8 cellular contexts compared by ENCODE assay signal in genomic region chr22:37051629-37052385, GRCh38. TPM values are rescaled to one million over a fixed set of nuclear protein-coding genes. Genes with fewer than 3 reads are reported as not detected.
DNase-seq lines count a peak whose midpoint lies in the region; ATAC-seq and TF ChIP-seq lines count a peak whose summit lies in the region.

KCTD17 (plus strand) TSS chr22:37051742; CDS start chr22:37051761, 19 bp downstream.

- no peaks in the 10 kb centered on the region for H3K9me3 ChIP-seq in DND-41 (ENCODE audit: insufficient read depth, low read length, severe bottlenecking)
- no peaks in the 10 kb centered on the region for H3K9me3 ChIP-seq in ectodermal cell (ENCODE audit: control insufficient read depth, low read length)
- H3K9me3 ChIP-seq in lung (ENCODE audit: control insufficient read depth in 2 of 2, insufficient read depth in 1 of 2, low read length in 1 of 2) = no peaks in the 10 kb centered on the region

- peak within 1 kb of the TSS; percentile 88 for H3K9ac ChIP-seq in DND-41 (ENCODE audit: low read depth, low read length)

- H3K4me1 ChIP-seq in DND-41 (ENCODE audit: insufficient read depth, low read length) (peaks cover 29% of the 10 kb centered on the region), ectodermal cell (ENCODE audit: control insufficient read depth, insufficient read depth, low read length) (peaks cover 3% of the 10 kb centered on the region), lung (ENCODE audit: control insufficient read depth in 2 of 2, insufficient read depth in 2 of 2, low read length in 2 of 2) (peaks cover 0 to 5% of the 10 kb centered on the region in 2 donors)

- TF ChIP-seq CTCF in DND-41 (IDR thresholded peaks at IDR 0.05; ENCODE audit: borderline replicate concordance, extremely low read depth, low read length, poor library complexity, severe bottlenecking) (peak; percentile 52), lung (IDR thresholded peaks at IDR 0.05; ENCODE audit: control extremely low read depth, extremely low read depth) (no peak)

- CTCF ChIA-PET in activated CD4-positive, alpha-beta memory T cell treated with anti-CD3 and anti-CD28 coated beads, Interleukin-2, amount 10 ng/mL, durations not matched to agents 7 days and 5 days (lab: Charles Lee) = interaction anchor here (0.6 to 2.4 kb wide), 9 partner anchors 9 to 187 kb away, joined by 3 to 9 read pairs (median 3); no protein-coding TSS in a partner anchor

- no peaks in the 10 kb centered on the region for H3K27me3 ChIP-seq in DND-41 (ENCODE audit: insufficient read depth, low read length, poor library complexity)
- H3K27me3 ChIP-seq in ectodermal cell (ENCODE audit: control insufficient read depth, insufficient read depth, low read length, poor library complexity, severe bottlenecking) = peaks cover 8% of the 10 kb centered on the region
- no peaks in the 10 kb centered on the region for H3K27me3 ChIP-seq in lung (ENCODE audit: control insufficient read depth, insufficient read depth)

- H3K79me2 ChIP-seq in DND-41 (ENCODE audit: insufficient read depth, low read length) = peaks cover 5% of the 10 kb centered on the region; the same call in 1 of the 2 replicates

- peak within 1 kb of the TSS; percentile 71 for H3K27ac ChIP-seq in DND-41 (ENCODE audit: low read length)
- no peak within 1 kb of the TSS for H3K27ac ChIP-seq in ectodermal cell (ENCODE audit: insufficient read depth, low read depth, low read length, poor library complexity, severe bottlenecking)
- no peak within 1 kb of the TSS for H3K27ac ChIP-seq in lung (ENCODE audit: low read depth in 1 of 2, low read length in 1 of 2)

- H3K27ac Mint-ChIP-seq in activated CD4-positive, alpha-beta memory T cell treated with anti-CD3 and anti-CD28 coated beads, Interleukin-2, amount 10 ng/mL, durations not matched to agents 7 days and 5 days = peak within 1 kb of the TSS; percentile 44

- H3K4me3 ChIP-seq in DND-41 (ENCODE audit: low read depth in 1 of 2, low read length in 2 of 2) (peak within 1 kb of the TSS; percentile 85 to 93), ectodermal cell (ENCODE audit: insufficient read depth, low read depth, low read length) (peak within 1 kb of the TSS; percentile 84), lung (peak within 1 kb of the TSS; percentile 70)

- H3K4me2 ChIP-seq in DND-41 (ENCODE audit: insufficient read depth, low read length) = peak within 1 kb of the TSS; percentile 97

- H3K36me3 Mint-ChIP-seq in activated CD4-positive, alpha-beta memory T cell treated with anti-CD3 and anti-CD28 coated beads, Interleukin-2, amount 10 ng/mL, durations not matched to agents 7 days and 5 days (ENCODE audit: low read depth) = peaks cover 16% of the 10 kb centered on the region

- ATAC-seq in DND-41 (ENCODE audit: insufficient read depth, low read depth) (peak; percentile 100), lung (ENCODE audit: insufficient read depth, low FRiP score) (peak; percentile 80), GM19351 (IDR thresholded peaks at IDR 0.05; ENCODE audit: unreplicated experiment) (no peak)

- peak within 1 kb of the TSS; percentile 94 for H2AFZ ChIP-seq in DND-41 (ENCODE audit: low read depth, low read length)

- no peaks in the 10 kb centered on the region; the same call in 1 of the 2 replicates for H4K20me1 ChIP-seq in DND-41 (ENCODE audit: insufficient read depth, low read length)

- H3K4me3 Mint-ChIP-seq in activated CD4-positive, alpha-beta memory T cell treated with anti-CD3 and anti-CD28 coated beads, Interleukin-2, amount 10 ng/mL, durations not matched to agents 7 days and 5 days = peak within 1 kb of the TSS; percentile 74

- no peaks in the 10 kb centered on the region for H3K9me3 Mint-ChIP-seq in activated CD4-positive, alpha-beta memory T cell treated with anti-CD3 and anti-CD28 coated beads, Interleukin-2, amount 10 ng/mL, durations not matched to agents 7 days and 5 days

- POLR2A ChIA-PET in activated CD4-positive, alpha-beta memory T cell treated with anti-CD3 and anti-CD28 coated beads, Interleukin-2, amount 10 ng/mL, durations not matched to agents 7 days and 5 days (lab: Charles Lee) = interaction anchor here (0.6 to 1.8 kb wide), 11 partner anchors 9 to 523 kb away, joined by 3 to 9 read pairs (median 4); partner anchors contain the start of genes EIF3D, IFT27 and RAC2

- peak; percentile 74 for DNase-seq in DND-41
- DNase-seq in HCEC 1CT = peak; percentile 58
- DNase-seq in NCI-H226 = peak; percentile 58
- peak; percentile 84 for DNase-seq in activated CD4-positive, alpha-beta memory T cell treated with anti-CD3 and anti-CD28 coated beads, Interleukin-2, amount 10 ng/mL, durations not matched to agents 7 days and 5 days
- peak; percentile 50 for DNase-seq in lung (ENCODE audit: low spot score)
- DNase-seq in stimulated activated CD4-positive, alpha-beta T cell treated with anti-CD3 and anti-CD28 coated beads, TNF-alpha, amount 100 ng/mL, for 1 hour (ENCODE audit: low read depth in 3 of 3, low spot score in 1 of 3) = peak; percentile 22 to 64 (median 54)

- peaks cover 20% of the 10 kb centered on the region for H3K4me1 Mint-ChIP-seq in activated CD4-positive, alpha-beta memory T cell treated with anti-CD3 and anti-CD28 coated beads, Interleukin-2, amount 10 ng/mL, durations not matched to agents 7 days and 5 days

- no peaks in the 10 kb centered on the region for H3K27me3 Mint-ChIP-seq in activated CD4-positive, alpha-beta memory T cell treated with anti-CD3 and anti-CD28 coated beads, Interleukin-2, amount 10 ng/mL, durations not matched to agents 7 days and 5 days

- 5% methylated on average over 76 of the region's 76 CpGs for WGBS in ectodermal cell, 2 experiments
- 4 to 7% methylated on average over 60 to 76 of the region's 76 CpGs for WGBS in lung, 2 donors

- H3K36me3 ChIP-seq in DND-41 (ENCODE audit: insufficient read depth, low read length) = peaks cover 36% of the 10 kb centered on the region
- H3K36me3 ChIP-seq in ectodermal cell (ENCODE audit: control insufficient read depth, insufficient read depth, low read length) = no peaks in the 10 kb centered on the region
- peaks cover 0 to 7% of the 10 kb centered on the region in 2 donors for H3K36me3 ChIP-seq in lung (ENCODE audit: control insufficient read depth in 2 of 2, insufficient read depth in 2 of 2, low read length in 2 of 2)

RNA-seq across cellular contexts. Expression of gene KCTD17, which starts in this region (rescaled TPM):
- 10 to 100 TPM; 34.5 to 36.3 TPM for total RNA-seq in activated CD4-positive, alpha-beta memory T cell treated with anti-CD3 and anti-CD28 coated beads, Interleukin-2, amount 10 ng/mL, durations not matched to agents 7 days and 5 days
- 63.9 TPM for polyA plus RNA-seq in ectodermal cell (2013, experiment 1 of 4)
- polyA plus RNA-seq in ectodermal cell (2013, experiment 2 of 4) = 62.3 TPM
- 51.2 TPM for polyA plus RNA-seq in ectodermal cell (2013, experiment 3 of 4)
- polyA plus RNA-seq in ectodermal cell (2013, experiment 4 of 4) = 53.7 TPM
- total RNA-seq in lung = 10 to 100 TPM in 1 of 2 donors, 1 to 10 TPM in 1; 9.7 to 26.0 TPM
- polyA plus RNA-seq in lung = 10 to 100 TPM; 15.1 to 21.6 TPM
